Comparison of ENCODE assay signal across 18 cellular contexts in genomic region chr2:155895016-155895415, GRCh38.
"Had no signal": no experiment of that assay in that cellular context is flagged by ENCODE, and none has a peak within 500 bp of the region (broad histone marks: within the 10 kb centered on the region; RNA-seq: fewer than 3 reads in every experiment).

No MANE protein-coding gene starts in this region.

- H3K27me3 ChIP-seq: adrenal gland, body of pancreas, tibial artery had no signal

- H3K9me3 ChIP-seq: body of pancreas, tibial artery had no signal

- H3K4me3 ChIP-seq: adrenal gland, body of pancreas, tibial artery had no signal

- ATAC-seq: activated CD8-positive, alpha-beta T cell treated with anti-CD3 and anti-CD28 coated beads for 36 hours; activated T-cell treated with anti-CD3 and anti-CD28 coated beads, Interleukin-2, amount 50 U/mL, for 4 hours; body of pancreas; left ventricle myocardium superior; right cardiac atrium had no signal

- H3K36me3 ChIP-seq: adrenal gland, tibial artery had no signal

- H3K4me1 ChIP-seq: adrenal gland, body of pancreas, tibial artery had no signal

- DNase-seq: activated CD4-positive, alpha-beta T cell treated with anti-CD3 and anti-CD28 coated beads for 4 hours; activated CD8-positive, alpha-beta T cell treated with anti-CD3 and anti-CD28 coated beads for 36 hours; activated effector memory CD4-positive, alpha-beta T cell treated with Interleukin-2 at 50 U/mL for 16 hours; activated naive CD4-positive, alpha-beta T cell treated with anti-CD3 and anti-CD28 coated beads, Interleukin-2, amount 50 U/mL, for 16 hours; activated T-cell treated with anti-CD3 and anti-CD28 coated beads, Interleukin-2, amount 50 U/mL, for 4 hours; adrenal gland; body of pancreas; cortex of kidney; effector CD8-positive, alpha-beta T cell; kidney; left ventricle myocardium superior; mesenchymal stem cell; right cardiac atrium; small intestine; stimulated activated CD4-positive, alpha-beta T cell treated with anti-CD3 and anti-CD28 coated beads, Interleukin-4, amount 100 ng/mL, for 24 hours; stimulated activated naive CD4-positive, alpha-beta T cell; T-helper 2 cell; tibial artery had no signal
